ENCODE assay signal across 13 cellular contexts in genomic region chr17:37088459-37088858, GRCh38.
DNase-seq lines count a peak whose midpoint lies in the region; ATAC-seq, FAIRE-seq and TF ChIP-seq lines count a peak whose summit lies in the region.
"Had no signal": no experiment of that assay in that cellular context is flagged by ENCODE, and none has a peak within 500 bp of the region (broad histone marks: within the 10 kb centered on the region; RNA-seq: fewer than 3 reads in every experiment).

No MANE protein-coding gene starts in this region.

- H3K9me3 Mint-ChIP-seq in Calu3 (ENCODE audit: low read depth, unreplicated experiment) (no peaks in the 10 kb centered on the region), mesothelial cell of epicardium (no peaks in the 10 kb centered on the region)
- H3K9me3 Mint-ChIP-seq in activated T-helper 1 cell treated with anti-CD3 and anti-CD28 coated beads, Interleukin-12 subunit alpha, Interleukin-12 subunit beta, Interleukin-2, Interleukin-4 antibody, amounts not matched to agents 30 ng/mL and 10 ng/mL and 1 ng/mL, durations not matched to agents 14 hours and 24 hours and 36 hours, result no peaks in the 10 kb centered on the region

- H3K27me3 Mint-ChIP-seq in Calu3 (ENCODE audit: unreplicated experiment) (no peaks in the 10 kb centered on the region), mesothelial cell of epicardium (ENCODE audit: low read depth) (no peaks in the 10 kb centered on the region)
- H3K27me3 Mint-ChIP-seq in activated T-helper 1 cell treated with anti-CD3 and anti-CD28 coated beads, Interleukin-12 subunit alpha, Interleukin-12 subunit beta, Interleukin-2, Interleukin-4 antibody, amounts not matched to agents 30 ng/mL and 10 ng/mL and 1 ng/mL, durations not matched to agents 14 hours and 24 hours and 36 hours (ENCODE audit: insufficient read depth), result no peaks in the 10 kb centered on the region

- no peak for FAIRE-seq in GM12891 (lab: Jason Lieb, UNC)
- FAIRE-seq: H54, RCC 7860 had no signal

- no TSS peak for BruUV-seq in Calu3 (replicated peaks; lab: Mats Ljungman, UMichigan)

- H3K27ac Mint-ChIP-seq in Calu3 (ENCODE audit: unreplicated experiment) (peak overlapping the region; percentile 46), mesothelial cell of epicardium (peak overlapping the region; percentile 79)
- no peak overlapping the region for H3K27ac Mint-ChIP-seq in activated T-helper 1 cell treated with anti-CD3 and anti-CD28 coated beads, Interleukin-12 subunit alpha, Interleukin-12 subunit beta, Interleukin-2, Interleukin-4 antibody, amounts not matched to agents 30 ng/mL and 10 ng/mL and 1 ng/mL, durations not matched to agents 14 hours and 24 hours and 36 hours

- peaks cover 31% of the 10 kb centered on the region for H3K4me1 Mint-ChIP-seq in Calu3 (ENCODE audit: low read depth, unreplicated experiment)
- H3K4me1 Mint-ChIP-seq in activated T-helper 1 cell treated with anti-CD3 and anti-CD28 coated beads, Interleukin-12 subunit alpha, Interleukin-12 subunit beta, Interleukin-2, Interleukin-4 antibody, amounts not matched to agents 30 ng/mL and 10 ng/mL and 1 ng/mL, durations not matched to agents 14 hours and 24 hours and 36 hours (ENCODE audit: low read depth), result peaks cover 51% of the 10 kb centered on the region
- peaks cover 36% of the 10 kb centered on the region for H3K4me1 Mint-ChIP-seq in mesothelial cell of epicardium

- DNase-seq in Calu3 (peak; percentile 83), LNCaP clone FGC (ENCODE audit: low read depth) (peak; percentile 55), mesothelial cell of epicardium (ENCODE audit: low spot score in 2 of 2, unreplicated experiment in 2 of 2) (no peak), GM12891 (ENCODE audit: insufficient read length, low spot score) (no peak)
- peak; percentile 18 for DNase-seq in activated T-helper 1 cell treated with anti-CD3 and anti-CD28 coated beads, Interleukin-12 subunit alpha, Interleukin-12 subunit beta, Interleukin-2, Interleukin-4 antibody, amounts not matched to agents 30 ng/mL and 10 ng/mL and 1 ng/mL, durations not matched to agents 14 hours and 24 hours and 36 hours (ENCODE audit: low spot score)
- DNase-seq: activated T-cell treated with anti-CD3 and anti-CD28 coated beads for 4 hours, IMR-90, T-helper 9 cell had no signal

- no peak for TF ChIP-seq CTCF in Calu3 (IDR thresholded peaks at IDR 0.05; ENCODE audit: unreplicated experiment)
- no peak for TF ChIP-seq CTCF in LNCaP clone FGC (IDR thresholded peaks at IDR 0.05; ENCODE audit: control insufficient read depth, extremely low read depth, insufficient read depth)
- TF ChIP-seq CTCF in mesothelial cell of epicardium (IDR thresholded peaks at IDR 0.05; ENCODE audit: unreplicated experiment), result no peak

- CTCF ChIA-PET in Calu3 (lab: Charles Lee), result interaction anchor here (0.6 to 1.4 kb wide), 11 partner anchors 10 to 1895 kb away, joined by 3 to 14 read pairs (median 4); no protein-coding TSS in a partner anchor

- intact Hi-C loops in Calu3 (cut with micrococcal nuclease; ENCODE audit: unreplicated experiment), result no loop called here
- intact Hi-C loops in activated T-helper 1 cell treated with anti-CD3 and anti-CD28 coated beads, Interleukin-12 subunit alpha, Interleukin-12 subunit beta, Interleukin-2, Interleukin-4 antibody, amounts not matched to agents 30 ng/mL and 10 ng/mL and 1 ng/mL, durations not matched to agents 14 hours and 24 hours and 36 hours (cut with micrococcal nuclease), result no loop called here

- H3K4me3 ChIP-seq in LNCaP clone FGC (ENCODE audit: low read depth, low read length), result no peak overlapping the region
- H3K4me3 ChIP-seq: esophagus muscularis mucosa had no signal

- no peak for ATAC-seq in HG03342 (IDR thresholded peaks at IDR 0.05; ENCODE audit: unreplicated experiment)
- ATAC-seq in HG02763 (IDR thresholded peaks at IDR 0.05; ENCODE audit: unreplicated experiment), result no peak

- H3K36me3 Mint-ChIP-seq in Calu3 (ENCODE audit: insufficient read depth, unreplicated experiment), result peaks cover 70% of the 10 kb centered on the region
- H3K36me3 Mint-ChIP-seq in activated T-helper 1 cell treated with anti-CD3 and anti-CD28 coated beads, Interleukin-12 subunit alpha, Interleukin-12 subunit beta, Interleukin-2, Interleukin-4 antibody, amounts not matched to agents 30 ng/mL and 10 ng/mL and 1 ng/mL, durations not matched to agents 14 hours and 24 hours and 36 hours (ENCODE audit: low read depth), result peaks cover 33% of the 10 kb centered on the region
- peaks cover 8% of the 10 kb centered on the region for H3K36me3 Mint-ChIP-seq in mesothelial cell of epicardium

- H3K4me3 Mint-ChIP-seq in Calu3 (ENCODE audit: low read depth, unreplicated experiment) (no peak overlapping the region), mesothelial cell of epicardium (no peak overlapping the region)
- peak overlapping the region; percentile 41 for H3K4me3 Mint-ChIP-seq in activated T-helper 1 cell treated with anti-CD3 and anti-CD28 coated beads, Interleukin-12 subunit alpha, Interleukin-12 subunit beta, Interleukin-2, Interleukin-4 antibody, amounts not matched to agents 30 ng/mL and 10 ng/mL and 1 ng/mL, durations not matched to agents 14 hours and 24 hours and 36 hours

- no peak for TF ChIP-seq POLR2A in GM12891 (IDR thresholded peaks at IDR 0.05; ENCODE audit: low read depth, low read length)

TF ChIP-seq in GM12891, 5 proteins besides CTCF, POLR2A, EP300 and RAD21:
- TF ChIP-seq POLR2AphosphoS5 (IDR thresholded peaks at IDR 0.05; ENCODE audit: low read depth, low read length), result no peak
- no peak for TF ChIP-seq SPI1 (IDR thresholded peaks at IDR 0.05; ENCODE audit: low read depth, low read length)
- TF ChIP-seq PAX5 (IDR thresholded peaks at IDR 0.05; ENCODE audit: insufficient read depth, low read length, severe bottlenecking), result no peak
- TF ChIP-seq TAF1 (IDR thresholded peaks at IDR 0.05; ENCODE audit: low read depth, low read length), result no peak
- no peak for TF ChIP-seq POU2F2 (IDR thresholded peaks at IDR 0.05; ENCODE audit: low read depth, low read length)

Comparison
In these comparisons a context has a peak if more than half of its experiments do, and no peak if none do; other contexts are left out.
1. DNase-seq: peak in Calu3 (single experiment), LNCaP clone FGC (single experiment) and activated T-helper 1 cell treated with anti-CD3 and anti-CD28 coated beads, Interleukin-12 subunit alpha, Interleukin-12 subunit beta, Interleukin-2, Interleukin-4 antibody, amounts not matched to agents 30 ng/mL and 10 ng/mL and 1 ng/mL, durations not matched to agents 14 hours and 24 hours and 36 hours (single experiment); none in mesothelial cell of epicardium (0 of 2) and GM12891 (single experiment).